Comparison of ENCODE assay signal across 8 cellular contexts in genomic region chr19:10332965-10333757, GRCh38. TPM values are rescaled to one million over a fixed set of nuclear protein-coding genes. Genes with fewer than 3 reads are reported as not detected.
A peak's percentile ranks its signal among the peaks of the same experiment; 100 is the strongest.
DNase-seq lines count a peak whose midpoint lies in the region; ATAC-seq and TF ChIP-seq lines count a peak whose summit lies in the region.

TSS of gene RAVER1 (minus strand) at chr19:10333529. CDS start at chr19:10333507, 22 bp downstream.

- 0 to 4% methylated on average over 10 to 13 of the region's 82 CpGs for WGBS in gastroesophageal sphincter (ENCODE audit: low coverage in 1 of 2), 2 donors
- WGBS in suprapubic skin: 0% methylated on average over 31 of the region's 82 CpGs

- H3K36me3 ChIP-seq in gastroesophageal sphincter: peaks cover 0 to 28% of the 10 kb centered on the region in 2 donors
- H3K36me3 ChIP-seq in suprapubic skin: peaks cover 24% of the 10 kb centered on the region

- TF ChIP-seq POLR2A in gastroesophageal sphincter (IDR thresholded peaks at IDR 0.05) (peak; percentile 76 to 81), suprapubic skin (IDR thresholded peaks at IDR 0.05) (peak in 1 of 2 donors; percentile 45)

- H3K9me3 ChIP-seq in gastroesophageal sphincter (no peaks in the 10 kb centered on the region), suprapubic skin (no peaks in the 10 kb centered on the region)

- H3K4me1 ChIP-seq in gastroesophageal sphincter: peaks cover 0 to 39% (median 17%) of the 10 kb centered on the region in 3 donors
- H3K4me1 ChIP-seq in suprapubic skin: peaks cover 31% of the 10 kb centered on the region

- no peak for TF ChIP-seq CTCF in GM10266 (IDR thresholded peaks at IDR 0.05; ENCODE audit: control insufficient read depth, insufficient read depth, low read depth, missing control alignments)
- no peak for TF ChIP-seq CTCF in gastroesophageal sphincter (IDR thresholded peaks at IDR 0.05)
- no peak for TF ChIP-seq CTCF in suprapubic skin (IDR thresholded peaks at IDR 0.05)

- H3K27me3 ChIP-seq in gastroesophageal sphincter: no peaks in the 10 kb centered on the region
- no peaks in the 10 kb centered on the region for H3K27me3 ChIP-seq in suprapubic skin

- H3K27ac ChIP-seq in gastroesophageal sphincter (peak within 1 kb of the TSS; percentile 89 to 97 (median 93)), suprapubic skin (peak within 1 kb of the TSS; percentile 86)

- TF ChIP-seq EP300 in gastroesophageal sphincter (IDR thresholded peaks at IDR 0.05) (no peak), suprapubic skin (IDR thresholded peaks at IDR 0.05) (no peak)

- ATAC-seq in HG02623 (IDR thresholded peaks at IDR 0.05; ENCODE audit: unreplicated experiment): peak; percentile 89
- peak; percentile 87 for ATAC-seq in SK-N-SH treated with all-trans-retinoic acid at 6 μM for 48 hours
- peak; percentile 95 for ATAC-seq in gastroesophageal sphincter

- H3K4me3 ChIP-seq in gastroesophageal sphincter: peak within 1 kb of the TSS; percentile 86
- peak within 1 kb of the TSS; percentile 85 for H3K4me3 ChIP-seq in suprapubic skin

- DNase-seq in GM10266 (ENCODE audit: extremely low spot score): peak; percentile 99
- DNase-seq in NCI-H1092 treated with DMSO at 0.1 percent for 48 hours (lab: John Stamatoyannopoulos, UW): peak; percentile 96
- DNase-seq in activated naive CD4-positive, alpha-beta T cell treated with anti-CD3 and anti-CD28 coated beads, Interleukin-2, amount 50 U/mL, for 16 hours: peak; percentile 99
- peak; percentile 57 to 98 (median 95) for DNase-seq in nucleus accumbens (lab: John Stamatoyannopoulos, UW)
- DNase-seq in suprapubic skin (ENCODE audit: low spot score in 2 of 2): peak; percentile 98 to 99

TF ChIP-seq in SK-N-SH treated with all-trans-retinoic acid at 6 μM for 48 hours, 23 proteins besides CTCF, POLR2A, EP300 and RAD21:
- TF ChIP-seq PATZ1 (CRISPR knock-in tag; IDR thresholded peaks at IDR 0.05; ENCODE audit: borderline replicate concordance): 0 out of 2 replicates have a peak, but pooled peaks have one; percentile 18
- TF ChIP-seq ESRRG (CRISPR knock-in tag; IDR thresholded peaks at IDR 0.05): no peak
- TF ChIP-seq TSHZ2 (CRISPR knock-in tag; IDR thresholded peaks at IDR 0.05): 0 out of 2 replicates have a peak, but pooled peaks have one; percentile 24
- TF ChIP-seq CSDC2 (CRISPR knock-in tag; IDR thresholded peaks at IDR 0.05): no peak

RNA-seq across cellular contexts. Expression of gene RAVER1, which starts in this region (rescaled TPM):
- total RNA-seq in gastroesophageal sphincter: 10 to 100 TPM; 15.6 to 33.2 (median 21.8) TPM
- total RNA-seq in suprapubic skin: 10 to 100 TPM; 18.4 to 27.8 (median 24.8) TPM

Comparison
In these comparisons a context has a peak if more than half of its experiments do, and no peak if none do; other contexts are left out.
1. Peak in every context shown above with its lines: DNase-seq, ATAC-seq, H3K4me3 ChIP-seq and H3K27ac ChIP-seq.